21 cellular contexts compared by ENCODE assay signal in genomic region chr1:170460379-170460778, GRCh38.
DNase-seq lines count a peak whose midpoint lies in the region; ATAC-seq and TF ChIP-seq lines count a peak whose summit lies in the region.
"Had no signal": no experiment of that assay in that cellular context is flagged by ENCODE, and none has a peak within 500 bp of the region (broad histone marks: within the 10 kb centered on the region; RNA-seq: fewer than 3 reads in every experiment).

No MANE protein-coding gene starts in this region.

- H3K79me2 ChIP-seq in neural cell (replicated peaks; ENCODE audit: insufficient read depth, low read length): no peaks in the 10 kb centered on the region

- no peak for TF ChIP-seq CTCF in A673 (conservative IDR thresholded peaks at IDR 0.05; ENCODE audit: low read depth, low read length)
- TF ChIP-seq CTCF in ascending aorta (IDR thresholded peaks at IDR 0.05): no peak
- no peak for TF ChIP-seq CTCF in neural cell (IDR thresholded peaks at IDR 0.05; ENCODE audit: poor library complexity, severe bottlenecking)

- intact Hi-C loops in A673 (cut with micrococcal nuclease; ENCODE audit: unreplicated experiment) (no loop called here), ascending aorta (cut with DNase I) (no loop called here)

- peak overlapping the region; percentile 49 for H3K27ac ChIP-seq in A673 (ENCODE audit: low read depth, low read length, poor library complexity, severe bottlenecking)
- H3K27ac ChIP-seq in ascending aorta: peak overlapping the region; percentile 21 to 67
- no peak overlapping the region for H3K27ac ChIP-seq in neural cell (ENCODE audit: low read length)
- H3K27ac ChIP-seq: A549 had no signal

- H3F3A ChIP-seq in neural cell (ENCODE audit: insufficient read depth, low read length, poor library complexity, severe bottlenecking): no peaks in the 10 kb centered on the region

- TF ChIP-seq EP300 in neural cell (conservative IDR thresholded peaks at IDR 0.05; ENCODE audit: poor library complexity, severe bottlenecking): no peak

- no peaks in the 10 kb centered on the region for H4K20me1 ChIP-seq in neural cell (ENCODE audit: insufficient read depth)

- H3K36me3 ChIP-seq in A673 (ENCODE audit: insufficient read depth, low read length, poor library complexity, severe bottlenecking) (no peaks in the 10 kb centered on the region), ascending aorta (no peaks in the 10 kb centered on the region), neural cell (ENCODE audit: insufficient read depth, low read length) (no peaks in the 10 kb centered on the region)
- H3K36me3 ChIP-seq: HAP-1 had no signal

- H3K9ac ChIP-seq in neural cell (ENCODE audit: low read length): no peak overlapping the region

- ATAC-seq in GM18502 (IDR thresholded peaks at IDR 0.05; ENCODE audit: poor library complexity, unreplicated experiment): no peak
- ATAC-seq: A549 had no signal

- H3K4me1 ChIP-seq in A673 (ENCODE audit: insufficient read depth, low read length, poor library complexity, severe bottlenecking): peaks cover 26% of the 10 kb centered on the region
- H3K4me1 ChIP-seq in ascending aorta: peaks cover 0 to 6% of the 10 kb centered on the region in 2 donors
- H3K4me1 ChIP-seq: A549 had no signal

- H3K9me2 ChIP-seq in neural cell (ENCODE audit: insufficient read depth, low read length): no peaks in the 10 kb centered on the region

- H2AFZ ChIP-seq in neural cell (ENCODE audit: low read depth, low read length): no peak overlapping the region

- POLR2A ChIA-PET in A673 (lab: Charles Lee; ENCODE audit: low non-redundant PET) (no interaction called here), HEK293T (lab: Yijun Ruan, JAX) (no interaction called here)

- CTCF ChIA-PET in A673 (lab: Charles Lee): no interaction called here
- CTCF ChIA-PET in HEK293T (lab: Yijun Ruan, JAX): no interaction called here

- no TSS peak for BruUV-seq in A673 (replicated peaks; lab: Mats Ljungman, UMichigan)

- peak; percentile 90 for DNase-seq in A673 (ENCODE audit: low spot score)
- DNase-seq in HEK293T (ENCODE audit: extremely low spot score): peak; percentile 37
- DNase-seq in ascending aorta (ENCODE audit: low spot score in 2 of 2): no peak
- DNase-seq in stimulated activated CD4-positive, alpha-beta T cell treated with anti-CD3 and anti-CD28 coated beads, Interleukin-4, amount 100 ng/mL, for 4 hours: no peak
- DNase-seq in stimulated activated CD8-positive, alpha-beta memory T cell treated with anti-CD3 and anti-CD28 coated beads, Interleukin-4, amount 100 ng/mL, for 48 hours: no peak
- DNase-seq: AML-193, COR-L47, DMS153, EL, Kasumi-1, MM.1S, NCI-H1092 treated with DMSO at 0.1 percent for 48 hours, NCI-H187 treated with DMSO at 0.1 percent for 48 hours, NCI-H2171, NCI-H510A, OCI-M1, SHP77 treated with DMSO at 0.1 percent for 48 hours had no signal

- H3K4me3 ChIP-seq in A673 (ENCODE audit: low read depth, low read length, poor library complexity, severe bottlenecking): no peak overlapping the region
- H3K4me3 ChIP-seq in ascending aorta: no peak overlapping the region
- no peak overlapping the region for H3K4me3 ChIP-seq in neural cell (ENCODE audit: low read length)
- H3K4me3 ChIP-seq: A549, HAP-1 had no signal

- no peaks in the 10 kb centered on the region for H3K27me3 ChIP-seq in A673 (replicated peaks; ENCODE audit: insufficient read depth, low read depth, low read length, poor library complexity)
- no peaks in the 10 kb centered on the region for H3K27me3 ChIP-seq in ascending aorta
- H3K27me3 ChIP-seq in neural cell (ENCODE audit: insufficient read depth, low read depth, low read length): no peaks in the 10 kb centered on the region

- no peak for TF ChIP-seq RAD21 in neural cell (conservative IDR thresholded peaks at IDR 0.05)

- H3K4me2 ChIP-seq in neural cell (ENCODE audit: low read length): no peak overlapping the region
- H3K4me2 ChIP-seq: A549 had no signal

- H3K9me3 ChIP-seq in A673 (ENCODE audit: low read depth, low read length, poor library complexity, severe bottlenecking) (peaks cover 8% of the 10 kb centered on the region), ascending aorta (no peaks in the 10 kb centered on the region), neural cell (ENCODE audit: low read length) (no peaks in the 10 kb centered on the region)
- H3K9me3 ChIP-seq: A549 had no signal

TF ChIP-seq in HEK293T, 16 proteins besides CTCF, POLR2A, EP300 and RAD21:
- TF ChIP-seq CTBP1 (IDR thresholded peaks at IDR 0.05; ENCODE audit: borderline replicate concordance) (0 out of 2 replicates have a peak, but pooled peaks have one; percentile 9), ZNF384 (IDR thresholded peaks at IDR 0.05) (no peak)

TF ChIP-seq in neural cell, 6 proteins besides CTCF, POLR2A, EP300 and RAD21:
- TF ChIP-seq SMC3 (conservative IDR thresholded peaks at IDR 0.05; ENCODE audit: poor library complexity) (no peak), POLR2AphosphoS5 (IDR thresholded peaks at IDR 0.05) (peak; percentile 50)

Comparison
In these comparisons a context has a peak if more than half of its experiments do, and no peak if none do; other contexts are left out.
1. DNase-seq: peak in A673 (single experiment) and HEK293T (single experiment); none in ascending aorta (0 of 2), stimulated activated CD4-positive, alpha-beta T cell treated with anti-CD3 and anti-CD28 coated beads, Interleukin-4, amount 100 ng/mL, for 4 hours (0 of 2) and stimulated activated CD8-positive, alpha-beta memory T cell treated with anti-CD3 and anti-CD28 coated beads, Interleukin-4, amount 100 ng/mL, for 48 hours (single experiment).